Comparison of ENCODE assay signal across 7 cellular contexts in genomic region chr3:20997183-20997582, GRCh38.
"Had no signal": no experiment of that assay in that cellular context is flagged by ENCODE, and none has a peak within 500 bp of the region (broad histone marks: within the 10 kb centered on the region; RNA-seq: fewer than 3 reads in every experiment).

No MANE protein-coding gene starts in this region.

- FAIRE-seq: H1, H54, HTR-8/SVneo had no signal

- H3K4me3 Mint-ChIP-seq: GM23338, H9 had no signal

- H3K27ac Mint-ChIP-seq: GM23338 had no signal

- H3K9me3 Mint-ChIP-seq: GM23338, H9 had no signal

- H2AFZ ChIP-seq: GM23338 had no signal

- H3K4me3 ChIP-seq: GM23338 had no signal

- DNase-seq: H9, HCEC 1CT, IMR-90 had no signal
